Comparison of ENCODE assay signal across 21 cellular contexts in the genomic region with DNA sequence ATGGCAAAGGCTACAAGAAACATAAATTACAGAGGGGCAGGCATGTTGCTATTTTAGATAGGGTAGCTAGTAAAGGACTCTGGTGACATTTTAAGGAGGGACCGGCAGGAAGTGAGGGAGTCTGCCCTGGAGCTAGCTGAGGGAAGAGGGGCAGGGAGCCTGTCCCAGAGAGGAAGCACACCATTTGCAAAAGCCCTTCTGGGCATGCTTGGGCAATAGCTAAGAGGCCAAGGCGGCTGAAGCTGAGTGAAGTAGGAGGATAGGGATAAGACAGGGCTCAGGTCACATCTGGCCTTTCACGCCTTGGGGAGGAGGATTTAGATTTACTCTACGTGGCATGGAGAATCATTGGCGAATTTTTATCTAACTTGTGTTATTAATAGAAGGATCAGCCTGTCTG.
A peak's percentile ranks its signal among the peaks of the same experiment; 100 is the strongest.
DNase-seq lines count a peak whose midpoint lies in the region; ATAC-seq, FAIRE-seq and TF ChIP-seq lines count a peak whose summit lies in the region.
"Had no signal": no experiment of that assay in that cellular context is flagged by ENCODE, and none has a peak within 500 bp of the region (broad histone marks: within the 10 kb centered on the region; RNA-seq: fewer than 3 reads in every experiment).

No MANE protein-coding gene starts in this region.

- no peaks in the 10 kb centered on the region for H3K27me3 ChIP-seq in HL-60 (ENCODE audit: insufficient read depth, poor library complexity, severe bottlenecking)
- no peaks in the 10 kb centered on the region for H3K27me3 ChIP-seq in keratinocyte (ENCODE audit: control insufficient read depth, extremely low read depth, insufficient read depth, low read length)
- H3K27me3 ChIP-seq: esophagus muscularis mucosa, heart left ventricle had no signal

- intact Hi-C loops in left colon (cut with DNase I, micrococcal nuclease): no loop called here

- no peaks in the 10 kb centered on the region for H3K9me3 ChIP-seq in keratinocyte (ENCODE audit: control insufficient read depth, low read depth, low read length)
- H3K9me3 ChIP-seq: esophagus muscularis mucosa, heart left ventricle, psoas muscle had no signal

- no peak overlapping the region for H3K27ac Mint-ChIP-seq in type B pancreatic cell

- peaks cover 60% of the 10 kb centered on the region for H3K4me1 ChIP-seq in keratinocyte (ENCODE audit: control insufficient read depth, extremely low read depth, insufficient read depth, low read length)
- H3K4me1 ChIP-seq: esophagus muscularis mucosa, psoas muscle had no signal

- no peaks in the 10 kb centered on the region for H4K20me1 ChIP-seq in keratinocyte (ENCODE audit: control insufficient read depth, extremely low read depth, insufficient read depth, low read length)

- ATAC-seq in left colon: no peak
- ATAC-seq: K562, psoas muscle, SK-N-SH treated with all-trans-retinoic acid at 6 μM for 48 hours had no signal

- peak; percentile 84 for FAIRE-seq in keratinocyte (lab: Jason Lieb, UNC)
- FAIRE-seq: K562 had no signal

- no peak overlapping the region for H3K4me3 ChIP-seq in HL-60 (replicated peaks; ENCODE audit: insufficient read depth, low read length)
- no peak overlapping the region for H3K4me3 ChIP-seq in keratinocyte (ENCODE audit: control insufficient read depth in 2 of 3, extremely low read depth in 1 of 3, insufficient read depth in 2 of 3, low read depth in 1 of 3, low read length in 3 of 3)
- H3K4me3 ChIP-seq: esophagus muscularis mucosa, heart left ventricle, K562, psoas muscle had no signal

- TF ChIP-seq CTCF in HL-60 (IDR thresholded peaks at IDR 0.05; ENCODE audit: insufficient read depth, low read length) (no peak), keratinocyte (optimal IDR thresholded peaks at IDR 0.05 in 1 of 3, IDR thresholded peaks at IDR 0.05 in 1 of 3, conservative IDR thresholded peaks at IDR 0.05 in 1 of 3; ENCODE audit: extremely low read depth in 1 of 3, insufficient read depth in 2 of 3, low read length in 3 of 3) (no peak), type B pancreatic cell (conservative IDR thresholded peaks at IDR 0.05) (no peak)

- H3K4me3 Mint-ChIP-seq in type B pancreatic cell: no peak overlapping the region

- dilution Hi-C loops in keratinocyte (cut with MboI; ENCODE audit: extremely low pct_ligation_motif_present, low sequenced_read_pairs): no loop called here

- peak; percentile 47 for DNase-seq in SIG-M5 treated with dmso at 0.1 percent for 504 hours (lab: John Stamatoyannopoulos, UW; ENCODE audit: unreplicated experiment)
- DNase-seq in SIG-M5 (lab: John Stamatoyannopoulos, UW): no peak
- peak; percentile 81 to 82 for DNase-seq in HL-60 (ENCODE audit: low read depth in 1 of 2, low spot score in 1 of 2)
- DNase-seq in UCSD-AML1 (lab: John Stamatoyannopoulos, UW; ENCODE audit: unreplicated experiment): peak; percentile 31
- DNase-seq in keratinocyte (ENCODE audit: low read depth, low spot score): no peak
- DNase-seq in left colon: no peak
- DNase-seq in activated CD8-positive, alpha-beta memory T cell treated with anti-CD3 and anti-CD28 coated beads for 24 hours: no peak
- DNase-seq in type B pancreatic cell (ENCODE audit: extremely low spot score, unreplicated experiment): no peak
- DNase-seq: activated CD8-positive, alpha-beta memory T cell treated with anti-CD3 and anti-CD28 coated beads, Interleukin-2, amount 50 U/mL, for 4 hours; aorta; cortex of kidney; GDM1; heart left ventricle; NCI-H1694; psoas muscle; substantia nigra had no signal

- H3K36me3 ChIP-seq in keratinocyte (ENCODE audit: control insufficient read depth in 2 of 2, extremely low read depth in 1 of 2, insufficient read depth in 2 of 2, low read length in 2 of 2): peaks cover 5 to 47% of the 10 kb centered on the region in 2 experiments

- H3K9me1 ChIP-seq in keratinocyte (ENCODE audit: control insufficient read depth, extremely low read depth, insufficient read depth, low read length): no peaks in the 10 kb centered on the region

- H3K79me2 ChIP-seq in keratinocyte (ENCODE audit: control insufficient read depth, insufficient read depth, low read length): peaks cover 42% of the 10 kb centered on the region

- peaks cover 5% of the 10 kb centered on the region for H3K9me3 Mint-ChIP-seq in type B pancreatic cell

- H3K4me1 Mint-ChIP-seq in type B pancreatic cell (ENCODE audit: unreplicated experiment): no peaks in the 10 kb centered on the region

- no peak overlapping the region for H2AFZ ChIP-seq in keratinocyte (ENCODE audit: control insufficient read depth, low read length)

- H3K27me3 Mint-ChIP-seq in type B pancreatic cell: peaks cover 6% of the 10 kb centered on the region

- no peak overlapping the region for H3K9ac ChIP-seq in keratinocyte (ENCODE audit: control insufficient read depth, extremely low read depth, insufficient read depth, low read length)

- no peaks in the 10 kb centered on the region for H3K36me3 Mint-ChIP-seq in type B pancreatic cell

- H3K4me2 ChIP-seq in keratinocyte (ENCODE audit: control insufficient read depth, extremely low read depth, insufficient read depth, low read depth, low read length): peak overlapping the region; percentile 44

- H3K27ac ChIP-seq in HL-60 (replicated peaks): peak overlapping the region; percentile 46
- H3K27ac ChIP-seq in keratinocyte (ENCODE audit: control insufficient read depth, insufficient read depth, low read length): peak overlapping the region; percentile 59
- H3K27ac ChIP-seq: 22Rv1, esophagus muscularis mucosa, heart left ventricle, psoas muscle, VCaP had no signal

Comparison
In these comparisons a context has a peak if more than half of its experiments do, and no peak if none do; other contexts are left out.
1. DNase-seq: peak in SIG-M5 treated with dmso at 0.1 percent for 504 hours (single experiment), HL-60 (2 of 2) and UCSD-AML1 (single experiment); none in SIG-M5 (single experiment), keratinocyte (single experiment), left colon (0 of 2), activated CD8-positive, alpha-beta memory T cell treated with anti-CD3 and anti-CD28 coated beads for 24 hours (single experiment) and type B pancreatic cell (single experiment).